Comparison of ENCODE assay signal across 1 cellular context in the genomic region with DNA sequence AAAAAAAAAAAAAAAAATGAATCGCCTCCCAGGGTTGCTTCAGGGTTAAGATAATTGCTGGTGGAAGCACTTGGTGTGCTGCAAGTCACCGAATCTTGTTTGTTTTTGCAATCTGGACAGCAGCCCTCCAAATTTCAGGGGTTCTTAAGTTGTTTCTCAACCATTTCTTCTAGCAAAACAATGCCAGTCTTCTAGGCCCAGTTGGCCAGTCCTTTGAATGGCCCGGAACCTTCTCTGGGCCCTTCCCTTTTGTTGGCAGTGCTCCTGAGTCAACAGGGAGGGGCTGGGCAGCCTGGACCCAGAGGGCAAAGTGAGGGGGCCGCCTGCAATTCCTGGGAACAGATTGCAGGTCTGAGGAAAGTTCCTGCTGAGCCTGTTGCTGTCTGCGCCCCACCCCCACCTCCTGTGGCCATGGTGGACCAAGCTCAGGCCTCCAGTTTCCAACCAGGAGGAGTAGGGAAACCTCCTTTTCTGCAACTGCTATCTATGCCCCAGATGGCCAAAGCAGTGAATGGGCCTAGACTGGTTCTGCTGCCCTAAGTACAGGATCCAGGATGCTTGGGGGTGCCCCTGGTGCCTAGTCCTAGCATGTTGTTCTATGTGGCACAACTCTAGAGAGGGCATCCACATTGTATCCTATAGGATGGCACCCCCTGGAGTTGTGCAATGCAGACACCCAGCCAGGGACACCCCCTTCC.
TF ChIP-seq lines count a peak whose summit lies in the region.

No MANE protein-coding gene starts in this region.

TF ChIP-seq in GM12878, 131 proteins besides CTCF, POLR2A, EP300 and RAD21:
- TF ChIP-seq, protein P1, sequence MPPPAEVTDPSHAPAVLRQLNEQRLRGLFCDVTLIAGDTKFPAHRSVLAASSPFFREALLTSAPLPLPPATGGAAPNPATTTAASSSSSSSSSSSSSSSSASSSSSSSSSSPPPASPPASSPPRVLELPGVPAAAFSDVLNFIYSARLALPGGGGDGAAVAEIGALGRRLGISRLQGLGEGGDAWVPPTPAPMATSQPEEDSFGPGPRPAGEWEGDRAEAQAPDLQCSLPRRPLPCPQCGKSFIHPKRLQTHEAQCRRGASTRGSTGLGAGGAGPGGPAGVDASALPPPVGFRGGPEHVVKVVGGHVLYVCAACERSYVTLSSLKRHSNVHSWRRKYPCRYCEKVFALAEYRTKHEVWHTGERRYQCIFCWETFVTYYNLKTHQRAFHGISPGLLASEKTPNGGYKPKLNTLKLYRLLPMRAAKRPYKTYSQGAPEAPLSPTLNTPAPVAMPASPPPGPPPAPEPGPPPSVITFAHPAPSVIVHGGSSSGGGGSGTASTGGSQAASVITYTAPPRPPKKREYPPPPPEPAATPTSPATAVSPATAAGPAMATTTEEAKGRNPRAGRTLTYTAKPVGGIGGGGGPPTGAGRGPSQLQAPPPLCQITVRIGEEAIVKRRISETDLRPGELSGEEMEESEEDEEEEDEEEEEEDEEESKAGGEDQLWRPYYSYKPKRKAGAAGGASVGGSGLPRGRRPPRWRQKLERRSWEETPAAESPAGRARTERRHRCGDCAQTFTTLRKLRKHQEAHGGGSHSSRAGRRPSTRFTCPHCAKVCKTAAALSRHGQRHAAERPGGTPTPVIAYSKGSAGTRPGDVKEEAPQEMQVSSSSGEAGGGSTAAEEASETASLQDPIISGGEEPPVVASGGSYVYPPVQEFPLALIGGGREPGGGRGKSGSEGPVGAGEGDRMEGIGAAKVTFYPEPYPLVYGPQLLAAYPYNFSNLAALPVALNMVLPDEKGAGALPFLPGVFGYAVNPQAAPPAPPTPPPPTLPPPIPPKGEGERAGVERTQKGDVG (CRISPR knock-in tag; IDR thresholded peaks at IDR 0.05) = no peak
TF ChIP-seq in GM12878: peak in this region for 0.
